ENCODE assay signal across 12 cellular contexts in the genomic region with DNA sequence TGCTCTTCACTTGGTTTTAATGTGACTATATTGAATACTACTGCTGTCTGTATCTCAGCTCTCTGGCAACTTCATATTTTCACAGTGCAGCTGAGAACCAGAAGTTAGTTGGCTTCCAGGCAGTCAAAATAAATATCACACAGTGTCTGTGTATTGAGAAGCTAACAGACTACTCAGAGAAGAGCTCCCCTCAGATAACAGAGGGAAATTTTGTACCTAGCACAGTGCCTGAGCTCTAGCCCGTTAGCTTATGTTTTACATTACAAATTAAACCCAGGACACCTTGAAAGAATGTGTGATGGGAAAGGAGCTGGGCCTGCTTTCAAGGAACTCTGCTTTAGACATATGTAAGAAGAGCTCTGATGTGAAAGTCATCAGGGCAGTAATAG. TPM values are rescaled to one million over a fixed set of nuclear protein-coding genes. Genes with fewer than 3 reads are reported as not detected.
A peak's percentile ranks its signal among the peaks of the same experiment; 100 is the strongest.
DNase-seq lines count a peak whose midpoint lies in the region; ATAC-seq and TF ChIP-seq lines count a peak whose summit lies in the region.
"Had no signal": no experiment of that assay in that cellular context is flagged by ENCODE, and none has a peak within 500 bp of the region (broad histone marks: within the 10 kb centered on the region; RNA-seq: fewer than 3 reads in every experiment).

No MANE protein-coding gene starts in this region.

- ATAC-seq in GM18907 (IDR thresholded peaks at IDR 0.05; ENCODE audit: unreplicated experiment) (peak; percentile 41), HG02938 (IDR thresholded peaks at IDR 0.05; ENCODE audit: unreplicated experiment) (peak; percentile 7), body of pancreas (no peak)
- ATAC-seq: activated CD4-positive, alpha-beta T cell treated with anti-CD3 and anti-CD28 coated beads for 36 hours; foreskin keratinocyte; stimulated activated naive CD8-positive, alpha-beta T cell treated with anti-CD3 and anti-CD28 coated beads, Interleukin-15, amount 100 ng/mL, for 72 hours had no signal

- no peaks in the 10 kb centered on the region for H3K27me3 ChIP-seq in body of pancreas
- H3K27me3 ChIP-seq in parathyroid adenoma (ENCODE audit: control insufficient read depth, insufficient read depth, low read length) = no peaks in the 10 kb centered on the region
- H3K27me3 ChIP-seq: foreskin keratinocyte had no signal

- DNase-seq in body of pancreas (no peak), Kasumi-1 (lab: John Stamatoyannopoulos, UW) (no peak), DMS79 treated with DMSO at 0.1 percent for 48 hours (lab: John Stamatoyannopoulos, UW) (no peak), GF-D8 (lab: John Stamatoyannopoulos, UW) (no peak), EL (no peak)
- DNase-seq: activated CD4-positive, alpha-beta T cell treated with anti-CD3 and anti-CD28 coated beads for 36 hours; foreskin keratinocyte; NCI-H1694; stimulated activated naive CD8-positive, alpha-beta T cell treated with anti-CD3 and anti-CD28 coated beads, Interleukin-15, amount 100 ng/mL, for 72 hours had no signal

- TF ChIP-seq CTCF in body of pancreas (IDR thresholded peaks at IDR 0.05) = no peak
- TF ChIP-seq CTCF in parathyroid adenoma (IDR thresholded peaks at IDR 0.05) = no peak

- H3K36me3 ChIP-seq in body of pancreas (replicated peaks in 1 of 2; ENCODE audit: insufficient read depth in 1 of 2, low read depth in 2 of 2) (no peaks in the 10 kb centered on the region), parathyroid adenoma (ENCODE audit: control insufficient read depth, insufficient read depth, low read length) (no peaks in the 10 kb centered on the region)

- no peak overlapping the region for H3K9ac ChIP-seq in parathyroid adenoma

- no peak for TF ChIP-seq POLR2A in body of pancreas (IDR thresholded peaks at IDR 0.05)

- intact Hi-C loops in body of pancreas (cut with DNase I) = no loop called here

- H3K4me3 ChIP-seq in body of pancreas (no peak overlapping the region), parathyroid adenoma (ENCODE audit: low read depth, low read length) (no peak overlapping the region)

- H3K4me1 ChIP-seq in body of pancreas = peaks cover 84% of the 10 kb centered on the region
- peaks cover 16% of the 10 kb centered on the region for H3K4me1 ChIP-seq in parathyroid adenoma
- H3K4me1 ChIP-seq: foreskin keratinocyte had no signal

- no peak overlapping the region for H2AFZ ChIP-seq in parathyroid adenoma

- H3K27ac ChIP-seq in body of pancreas (peak overlapping the region; percentile 17 to 72 (median 43)), parathyroid adenoma (peak overlapping the region; percentile 33)
- H3K27ac ChIP-seq: foreskin keratinocyte had no signal

- H3K79me2 ChIP-seq in parathyroid adenoma = peaks cover 16% of the 10 kb centered on the region

- no peak overlapping the region for H3K4me2 ChIP-seq in parathyroid adenoma (ENCODE audit: low read length)

- H3K9me3 ChIP-seq in body of pancreas (no peaks in the 10 kb centered on the region), parathyroid adenoma (ENCODE audit: control insufficient read depth, low read length) (no peaks in the 10 kb centered on the region)

- WGBS in body of pancreas, 2 donors = 13 to 41% methylated on average over 1 of the region's 1 CpG

RNA-seq across cellular contexts. Expression of a gene that starts 22.7 kb away (rescaled TPM):
- 10 to 100 TPM; 44.4 to 50.4 TPM for total RNA-seq in body of pancreas
